15 cellular contexts compared by ENCODE assay signal in genomic region chr3:112646623-112647022, GRCh38. TPM values are rescaled to one million over a fixed set of nuclear protein-coding genes. Genes with fewer than 3 reads are reported as not detected.
DNase-seq lines count a peak whose midpoint lies in the region; ATAC-seq and TF ChIP-seq lines count a peak whose summit lies in the region.
"Had no signal": no experiment of that assay in that cellular context is flagged by ENCODE, and none has a peak within 500 bp of the region (broad histone marks: within the 10 kb centered on the region; RNA-seq: fewer than 3 reads in every experiment).

No MANE protein-coding gene starts in this region.

- DNase-seq in HCT116 (ENCODE audit: low read depth, low spot score) (no peak), NCI-H2029 (lab: John Stamatoyannopoulos, UW) (peak; percentile 32), endodermal cell (peak; percentile 57), psoas muscle (no peak), GM10266 (ENCODE audit: extremely low spot score) (no peak), 8988T (no peak), NCI-H2081 treated with DMSO at 0.1 percent for 48 hours (lab: John Stamatoyannopoulos, UW) (no peak)
- DNase-seq: activated CD4-positive, CD25-positive, alpha-beta regulatory T cell; activated naive CD4-positive, alpha-beta T cell treated with Interleukin-2 at 50 U/mL for 16 hours; CD4-positive, alpha-beta memory T cell; effector memory CD4-positive, alpha-beta T cell; posterior cingulate gyrus had no signal

- H3K27ac ChIP-seq in HCT116 (ENCODE audit: low read depth, low read length) (no peak overlapping the region), endodermal cell (ENCODE audit: low read depth, low read length) (no peak overlapping the region), psoas muscle (no peak overlapping the region)
- H3K27ac ChIP-seq: foreskin keratinocyte, HL-60 had no signal

- no TSS peak for BruUV-seq in HCT116 (replicated peaks; lab: Mats Ljungman, UMichigan)

- POLR2A ChIA-PET in HCT116 (lab: Charles Lee), result no interaction called here

- TF ChIP-seq POLR2A in HCT116 (IDR thresholded peaks at IDR 0.05; ENCODE audit: borderline replicate concordance, extremely low read depth, insufficient read depth, insufficient read length), result no peak

- no peak overlapping the region for H3K4me2 ChIP-seq in HCT116 (ENCODE audit: low read length)

- no peaks in the 10 kb centered on the region for H3K79me2 ChIP-seq in HCT116 (ENCODE audit: insufficient read depth, low read length)

- 82 to 100% methylated on average over 3 to 7 of the region's 7 CpGs for WGBS in endodermal cell (ENCODE audit: insufficient coverage in 1 of 2, insufficient read length in 1 of 2), 2 experiments
- 26 to 33% (median 31%) methylated on average over 7 of the region's 7 CpGs for WGBS in psoas muscle, 3 donors

- ATAC-seq in HCT116, result no peak
- ATAC-seq in psoas muscle, result peak; percentile 38 to 84 (median 65)
- ATAC-seq: foreskin keratinocyte had no signal

- intact Hi-C loops in HCT116 (cut with micrococcal nuclease) (loop anchor here (10.0 kb wide), 2 partner anchors 388 to 978 kb away; no protein-coding TSS in a partner anchor), psoas muscle (cut with DNase I) (no loop called here)

- no peaks in the 10 kb centered on the region for H3K9me2 ChIP-seq in HCT116 (ENCODE audit: insufficient read depth)

- H3K4me3 ChIP-seq in HCT116 (replicated peaks in 1 of 2; ENCODE audit: low read depth in 1 of 2, low read length in 2 of 2), result no peak overlapping the region
- no peak overlapping the region for H3K4me3 ChIP-seq in endodermal cell (ENCODE audit: low read length)
- H3K4me3 ChIP-seq in psoas muscle, result no peak overlapping the region

- no peak overlapping the region for H3K9ac ChIP-seq in HCT116 (ENCODE audit: low read length)
- no peak overlapping the region for H3K9ac ChIP-seq in endodermal cell (ENCODE audit: extremely low read depth, low read length, poor library complexity, severe bottlenecking)

- H3K27me3 ChIP-seq in HCT116 (ENCODE audit: insufficient read depth, low read length), result no peaks in the 10 kb centered on the region
- H3K27me3 ChIP-seq in endodermal cell (ENCODE audit: control insufficient read depth, insufficient read depth, low read length, poor library complexity, severe bottlenecking), result no peaks in the 10 kb centered on the region
- H3K27me3 ChIP-seq in psoas muscle (ENCODE audit: insufficient read depth in 3 of 3, low read length in 2 of 3), result no peaks in the 10 kb centered on the region
- H3K27me3 ChIP-seq: foreskin keratinocyte had no signal

- H3K4me1 Mint-ChIP-seq in endodermal cell, result peaks cover 44% of the 10 kb centered on the region

- peak overlapping the region; percentile 18 for H2AFZ ChIP-seq in HCT116 (ENCODE audit: low read depth, low read length, poor library complexity, severe bottlenecking)

- H3K9me3 ChIP-seq in HCT116 (ENCODE audit: control insufficient read depth in 1 of 2, insufficient read depth in 1 of 2, low read depth in 1 of 2, low read length in 2 of 2), result no peaks in the 10 kb centered on the region
- H3K9me3 ChIP-seq in endodermal cell (ENCODE audit: control insufficient read depth, low read length), result no peaks in the 10 kb centered on the region
- H3K9me3 ChIP-seq in psoas muscle, result no peaks in the 10 kb centered on the region

- peak overlapping the region; percentile 9 for H3K4me3 Mint-ChIP-seq in endodermal cell
- H3K4me3 Mint-ChIP-seq: brain; CD4-positive, alpha-beta memory T cell had no signal

- H3K36me3 ChIP-seq in HCT116 (ENCODE audit: control insufficient read depth in 1 of 2, insufficient read depth in 2 of 2, low read length in 2 of 2), result no peaks in the 10 kb centered on the region
- no peaks in the 10 kb centered on the region for H3K36me3 ChIP-seq in endodermal cell (ENCODE audit: control insufficient read depth, insufficient read depth, low read length)
- H3K36me3 ChIP-seq in psoas muscle (ENCODE audit: insufficient read depth in 1 of 2, low read depth in 1 of 2), result no peaks in the 10 kb centered on the region

- H4K20me1 ChIP-seq in HCT116 (ENCODE audit: insufficient read depth), result no peaks in the 10 kb centered on the region

- no peak for TF ChIP-seq CTCF in HCT116 (IDR thresholded peaks at IDR 0.05 in 2 of 3, conservative IDR thresholded peaks at IDR 0.05 in 1 of 3; ENCODE audit: borderline replicate concordance in 1 of 3, insufficient read depth in 1 of 3, low read depth in 2 of 3, low read length in 2 of 3)
- no peak for TF ChIP-seq CTCF in endodermal cell (conservative IDR thresholded peaks at IDR 0.05)
- no peak for TF ChIP-seq CTCF in psoas muscle (IDR thresholded peaks at IDR 0.05)
- no peak for TF ChIP-seq CTCF in GM10266 (IDR thresholded peaks at IDR 0.05; ENCODE audit: control insufficient read depth, insufficient read depth, low read depth, missing control alignments)

- peaks cover 0 to 8% of the 10 kb centered on the region in 2 experiments; a peak in 2 of 4 replicates for H3K4me1 ChIP-seq in HCT116 (ENCODE audit: control insufficient read depth in 1 of 2, insufficient read depth in 2 of 2, low read length in 2 of 2)
- H3K4me1 ChIP-seq in endodermal cell (ENCODE audit: control insufficient read depth, insufficient read depth, low read length), result peaks cover 19% of the 10 kb centered on the region
- peaks cover 14% of the 10 kb centered on the region for H3K4me1 ChIP-seq in psoas muscle

- H3K27me3 Mint-ChIP-seq in endodermal cell (ENCODE audit: insufficient read depth), result peaks cover 5% of the 10 kb centered on the region
- H3K27me3 Mint-ChIP-seq: brain had no signal

- RAD21 ChIA-PET in HCT116 (lab: Charles Lee; ENCODE audit: low non-redundant PET in 1 of 2, low total read pairs in 2 of 2, uncharacterized antibody in 2 of 2, unreplicated experiment in 2 of 2), result no interaction called here

- H3K36me3 Mint-ChIP-seq in endodermal cell (ENCODE audit: low read depth), result no peaks in the 10 kb centered on the region
- H3K36me3 Mint-ChIP-seq: brain; CD4-positive, alpha-beta memory T cell had no signal

- no peaks in the 10 kb centered on the region for H3K9me3 Mint-ChIP-seq in endodermal cell
- H3K9me3 Mint-ChIP-seq: brain; CD4-positive, alpha-beta memory T cell had no signal

- CTCF ChIA-PET in HCT116 (lab: Charles Lee), result interaction anchor here (0.9 kb wide), 1 partner anchor 88 kb away, joined by 3 read pairs; no protein-coding TSS in a partner anchor

- TF ChIP-seq RAD21 in HCT116 (IDR thresholded peaks at IDR 0.05; ENCODE audit: low read depth), result no peak

- peak overlapping the region; percentile 81 for H3K27ac Mint-ChIP-seq in endodermal cell
- H3K27ac Mint-ChIP-seq: CD4-positive, alpha-beta memory T cell had no signal

TF ChIP-seq in HCT116, 20 proteins besides CTCF, POLR2A, EP300 and RAD21:
- no peak for TF ChIP-seq FOSL1 (IDR thresholded peaks at IDR 0.05; ENCODE audit: low read depth)
- no peak for TF ChIP-seq SIN3A (IDR thresholded peaks at IDR 0.05; ENCODE audit: low read depth)
- no peak for TF ChIP-seq EGR1 (IDR thresholded peaks at IDR 0.05; ENCODE audit: low read depth)
- TF ChIP-seq SRF (IDR thresholded peaks at IDR 0.05; ENCODE audit: low read depth), result no peak
- no peak for TF ChIP-seq EZH2 (IDR thresholded peaks at IDR 0.05)
- TF ChIP-seq CEBPB (IDR thresholded peaks at IDR 0.05; ENCODE audit: low read depth), result no peak
- TF ChIP-seq POLR2AphosphoS5 (IDR thresholded peaks at IDR 0.05; ENCODE audit: low read depth, low read length), result no peak
- TF ChIP-seq ZFX (IDR thresholded peaks at IDR 0.05), result no peak
- TF ChIP-seq ZBTB33 (IDR thresholded peaks at IDR 0.05; ENCODE audit: extremely low read depth, insufficient replicate concordance, low read length), result no peak
- TF ChIP-seq CBX3 (IDR thresholded peaks at IDR 0.05; ENCODE audit: low read depth), result no peak
- TF ChIP-seq TCF7L2 (IDR thresholded peaks at IDR 0.05; ENCODE audit: borderline replicate concordance, extremely low read depth, insufficient read depth, insufficient read length), result no peak
- no peak for TF ChIP-seq MAX (IDR thresholded peaks at IDR 0.05)
- no peak for TF ChIP-seq YY1 (IDR thresholded peaks at IDR 0.05; ENCODE audit: extremely low read depth, insufficient replicate concordance, low read depth, low read length)
- no peak for TF ChIP-seq SP1 (IDR thresholded peaks at IDR 0.05; ENCODE audit: low read depth)
- TF ChIP-seq ZNF274 (IDR thresholded peaks at IDR 0.05; ENCODE audit: low read depth, low read length), result no peak
- TF ChIP-seq EZH2phosphoT487 (IDR thresholded peaks at IDR 0.05; ENCODE audit: borderline replicate concordance), result no peak

RNA-seq across cellular contexts. Expression of gene CCDC80, which starts 5.7 kb away (rescaled TPM):
- total RNA-seq in HCT116 (2021; ENCODE audit: unreplicated experiment) (1.7 TPM), endodermal cell (10 to 100 TPM in 1 of 2 donors, 1 to 10 TPM in 1; 4.6 to 31.5 TPM), psoas muscle (10 to 100 TPM; 12.2 to 53.5 (median 22.5) TPM)
- polyA plus RNA-seq in HCT116 (2012), result 0.56 and 0.89 TPM in 2 replicates
- 62.4 TPM for polyA plus RNA-seq in endodermal cell (2013, experiment 1 of 2)
- 84.0 TPM for polyA plus RNA-seq in endodermal cell (2013, experiment 2 of 2)
- polyA plus RNA-seq in psoas muscle, result 1 to 10 TPM; 1.3 to 4.6 (median 4.2) TPM
- total RNA-seq: CD4-positive, alpha-beta memory T cell had no signal

Comparison
In these comparisons a context has a peak if more than half of its experiments do, and no peak if none do; other contexts are left out.
1. DNase-seq: peak in NCI-H2029 (single experiment) and endodermal cell (single experiment); none in HCT116 (single experiment), psoas muscle (0 of 2), GM10266 (single experiment), 8988T (single experiment) and NCI-H2081 treated with DMSO at 0.1 percent for 48 hours (single experiment).